In the genomic region with DNA sequence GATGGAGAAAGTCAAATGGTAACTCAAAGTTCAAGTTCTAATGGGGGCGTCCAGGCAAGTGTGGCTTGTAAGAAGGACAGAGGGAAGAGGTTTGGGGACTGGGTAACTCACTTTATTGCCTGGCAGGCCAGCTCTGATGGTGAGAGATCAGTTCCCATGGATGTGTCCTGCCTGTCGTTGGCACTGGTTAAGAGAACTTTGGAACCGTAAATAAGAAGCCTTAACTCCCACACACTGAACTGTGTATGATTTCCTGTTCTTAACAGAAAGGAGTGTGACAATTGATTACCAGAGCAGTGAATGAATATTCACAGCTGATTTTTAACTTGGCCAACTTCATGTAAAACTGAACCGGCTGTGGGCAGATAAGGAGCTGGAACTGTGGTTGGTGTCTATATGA, we compare ENCODE assay signal across 16 cellular contexts.
"Had no signal": no experiment of that assay in that cellular context is flagged by ENCODE, and none has a peak within 500 bp of the region (broad histone marks: within the 10 kb centered on the region; RNA-seq: fewer than 3 reads in every experiment).

No MANE protein-coding gene starts in this region.

- H3K9me3 Mint-ChIP-seq: activated naive CD8-positive, alpha-beta T cell treated with anti-CD3 and anti-CD28 coated beads for 36 hours; activated T-helper 1 cell treated with anti-CD3 and anti-CD28 coated beads, Interleukin-12 subunit alpha, Interleukin-12 subunit beta, Interleukin-2, Interleukin-4 antibody, amounts not matched to agents 30 ng/mL and 10 ng/mL and 1 ng/mL, durations not matched to agents 14 hours and 24 hours and 36 hours; memory B cell; nephron progenitor cell; stimulated activated memory B cell treated with anti-CD40 and anti-IgM and Interleukin-4, amounts not matched to agents 10 μg/mL and 1 μg/mL and 100 μg/mL, for 72 hours; T-helper 1 cell treated with Interleukin-12 subunit alpha and Interleukin-12 subunit beta and Interleukin-4 antibody, amounts not matched to agents 30 μg/mL and 1 μg/mL, for 36 hours had no signal

- H3K9me3 ChIP-seq: gastrocnemius medialis, heart left ventricle, left lung, tibial artery, vagina had no signal

- H3K27me3 ChIP-seq: brain microvascular endothelial cell, gastrocnemius medialis, heart left ventricle, left lung, tibial artery, vagina had no signal

- H3K4me1 ChIP-seq: heart left ventricle, left lung, tibial artery, vagina had no signal

- ATAC-seq: gastrocnemius medialis; heart left ventricle; left lung; stimulated activated memory B cell treated with anti-CD40 and anti-IgM and Interleukin-4, amounts not matched to agents 10 μg/mL and 1 μg/mL and 100 μg/mL, for 72 hours had no signal

- H3K36me3 Mint-ChIP-seq: activated naive CD8-positive, alpha-beta T cell treated with anti-CD3 and anti-CD28 coated beads for 36 hours; memory B cell; stimulated activated memory B cell treated with anti-CD40 and anti-IgM and Interleukin-4, amounts not matched to agents 10 μg/mL and 1 μg/mL and 100 μg/mL, for 72 hours had no signal

- H3K4me1 Mint-ChIP-seq: activated naive CD8-positive, alpha-beta T cell treated with anti-CD3 and anti-CD28 coated beads for 36 hours; memory B cell; stimulated activated memory B cell treated with anti-CD40 and anti-IgM and Interleukin-4, amounts not matched to agents 10 μg/mL and 1 μg/mL and 100 μg/mL, for 72 hours had no signal

- H3K4me3 Mint-ChIP-seq: activated naive CD8-positive, alpha-beta T cell treated with anti-CD3 and anti-CD28 coated beads for 36 hours; activated T-helper 1 cell treated with anti-CD3 and anti-CD28 coated beads, Interleukin-12 subunit alpha, Interleukin-12 subunit beta, Interleukin-2, Interleukin-4 antibody, amounts not matched to agents 30 ng/mL and 10 ng/mL and 1 ng/mL, durations not matched to agents 14 hours and 24 hours and 36 hours; memory B cell; nephron progenitor cell; stimulated activated memory B cell treated with anti-CD40 and anti-IgM and Interleukin-4, amounts not matched to agents 10 μg/mL and 1 μg/mL and 100 μg/mL, for 72 hours; T-helper 1 cell treated with Interleukin-12 subunit alpha and Interleukin-12 subunit beta and Interleukin-4 antibody, amounts not matched to agents 30 μg/mL and 1 μg/mL, for 36 hours had no signal

- H3K4me3 ChIP-seq: gastrocnemius medialis, heart left ventricle, left lung, tibial artery, vagina had no signal

- DNase-seq: activated CD4-positive, alpha-beta T cell treated with anti-CD3 and anti-CD28 coated beads, Interleukin-2, amount 50 U/mL, for 1 hour; activated naive CD8-positive, alpha-beta T cell treated with anti-CD3 and anti-CD28 coated beads for 36 hours; brain microvascular endothelial cell; cerebellar nuclear complex; dermis blood vessel endothelial cell; erythroblast; gastrocnemius medialis; heart left ventricle; left lung; nephron progenitor cell; tibial artery had no signal

- H3K27ac ChIP-seq: brain microvascular endothelial cell, heart left ventricle, left lung, tibial artery, vagina had no signal

- H3K36me3 ChIP-seq: brain microvascular endothelial cell, gastrocnemius medialis, heart left ventricle, left lung, tibial artery, vagina had no signal

- H3K27ac Mint-ChIP-seq: activated naive CD8-positive, alpha-beta T cell treated with anti-CD3 and anti-CD28 coated beads for 36 hours; activated T-helper 1 cell treated with anti-CD3 and anti-CD28 coated beads, Interleukin-12 subunit alpha, Interleukin-12 subunit beta, Interleukin-2, Interleukin-4 antibody, amounts not matched to agents 30 ng/mL and 10 ng/mL and 1 ng/mL, durations not matched to agents 14 hours and 24 hours and 36 hours; memory B cell; nephron progenitor cell; stimulated activated memory B cell treated with anti-CD40 and anti-IgM and Interleukin-4, amounts not matched to agents 10 μg/mL and 1 μg/mL and 100 μg/mL, for 72 hours; T-helper 1 cell treated with Interleukin-12 subunit alpha and Interleukin-12 subunit beta and Interleukin-4 antibody, amounts not matched to agents 30 μg/mL and 1 μg/mL, for 36 hours had no signal
